Comparison of ENCODE assay signal across 8 cellular contexts in the genomic region with DNA sequence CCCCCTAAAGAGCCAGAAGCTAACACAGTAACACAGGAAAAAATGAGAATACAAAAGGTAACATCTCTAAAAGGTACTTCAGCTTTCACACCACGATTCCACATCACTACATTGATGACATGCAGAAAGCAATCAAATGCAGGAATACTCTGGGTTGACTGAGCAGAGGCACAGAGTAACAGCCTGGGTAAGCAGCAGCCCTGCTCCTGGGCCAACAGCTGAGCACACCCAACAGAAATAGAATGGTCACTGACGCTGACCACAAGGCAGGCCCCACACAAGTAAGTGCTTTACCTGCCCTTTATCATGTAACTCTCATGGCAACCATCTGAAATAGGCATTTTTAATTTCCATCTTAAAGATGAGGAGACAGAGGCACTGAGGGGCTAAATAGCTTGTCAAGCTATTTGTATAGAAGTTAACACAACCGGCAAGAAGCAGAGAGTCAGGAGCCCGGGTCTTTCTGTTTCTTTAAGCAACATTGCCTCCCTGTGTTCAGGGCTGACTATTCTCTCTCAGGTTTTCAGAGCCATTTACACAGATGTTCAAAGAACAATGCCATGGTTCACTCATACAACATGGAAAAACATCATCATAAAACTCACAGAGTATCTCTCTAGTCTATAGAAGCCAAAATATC.
DNase-seq lines count a peak whose midpoint lies in the region; ATAC-seq, FAIRE-seq and TF ChIP-seq lines count a peak whose summit lies in the region.

No MANE protein-coding gene starts in this region.

- peak; percentile 49 for TF ChIP-seq CTCF in BJ (IDR thresholded peaks at IDR 0.05; ENCODE audit: insufficient read depth, low read depth, low read length)
- TF ChIP-seq CTCF in Panc1 (IDR thresholded peaks at IDR 0.05), result peak; percentile 64
- peak; percentile 55 for TF ChIP-seq CTCF in brain microvascular endothelial cell (IDR thresholded peaks at IDR 0.05; ENCODE audit: low read depth, low read length, missing control alignments)
- TF ChIP-seq CTCF in HepG2 (CRISPR knock-in tag; IDR thresholded peaks at IDR 0.05), result peak; percentile 67
- TF ChIP-seq CTCF in upper lobe of right lung (IDR thresholded peaks at IDR 0.05), result peak; percentile 33

- peaks cover 14% of the 10 kb centered on the region for H3K4me1 ChIP-seq in Panc1 (ENCODE audit: control insufficient read depth, insufficient read depth, low read length)
- H3K4me1 ChIP-seq in HepG2 (ENCODE audit: insufficient read depth, low read length), result peaks cover 19% of the 10 kb centered on the region
- no peaks in the 10 kb centered on the region for H3K4me1 ChIP-seq in upper lobe of right lung

- H3K4me1 Mint-ChIP-seq in activated T-helper 2 cell treated with anti-CD3 and anti-CD28 coated beads, Interferon-gamma antibody, Interleukin-2, Interleukin-4, amounts not matched to agents 10 μg/mL and 5 μg/mL and 100 μg/mL, durations not matched to agents 14 hours and 24 hours and 36 hours (ENCODE audit: low read depth), result peaks cover 10% of the 10 kb centered on the region

- H3K27me3 ChIP-seq in BJ (ENCODE audit: control insufficient read depth, insufficient read depth, low read length), result no peaks in the 10 kb centered on the region
- H3K27me3 ChIP-seq in H7 (ENCODE audit: control insufficient read depth, insufficient read depth, low read length), result no peaks in the 10 kb centered on the region
- no peaks in the 10 kb centered on the region for H3K27me3 ChIP-seq in Panc1 (ENCODE audit: control insufficient read depth, insufficient read depth, low read length)
- no peaks in the 10 kb centered on the region for H3K27me3 ChIP-seq in brain microvascular endothelial cell (replicated peaks)
- no peaks in the 10 kb centered on the region for H3K27me3 ChIP-seq in HepG2 (ENCODE audit: control insufficient read depth in 1 of 2, insufficient read depth in 2 of 2, low read length in 2 of 2)
- no peaks in the 10 kb centered on the region for H3K27me3 ChIP-seq in upper lobe of right lung

- intact Hi-C loops in Panc1 (cut with micrococcal nuclease; ENCODE audit: unreplicated experiment), result loop anchor here (10.0 kb wide), 2 partner anchors 52 to 552 kb away; no protein-coding TSS in a partner anchor
- intact Hi-C loops in HepG2 (cut with micrococcal nuclease; ENCODE audit: unreplicated experiment), result loop anchor here (5.0 kb wide), 1 partner anchor 54 kb away; no protein-coding TSS in a partner anchor
- intact Hi-C loops in upper lobe of right lung (cut with DNase I), result no loop called here
- intact Hi-C loops in activated T-helper 2 cell treated with anti-CD3 and anti-CD28 coated beads, Interferon-gamma antibody, Interleukin-2, Interleukin-4, amounts not matched to agents 10 μg/mL and 5 μg/mL and 100 μg/mL, durations not matched to agents 14 hours and 24 hours and 36 hours (cut with micrococcal nuclease), result loop anchor here (1.0 to 5.0 kb wide), 2 partner anchors 64 to 527 kb away; no protein-coding TSS in a partner anchor

- POLR2A ChIA-PET in BJ (lab: Charles Lee) (no interaction called here), Panc1 (lab: Charles Lee) (no interaction called here), HepG2 (lab: Yijun Ruan, JAX) (interaction anchor here (0.8 to 1.5 kb wide), 3 partner anchors 49 to 56 kb away, joined by 3 to 10 read pairs (median 9); no protein-coding TSS in a partner anchor)

- no peaks in the 10 kb centered on the region for H4K20me1 ChIP-seq in HepG2 (ENCODE audit: insufficient read depth, low read length)

- no peak overlapping the region for H3K4me3 Mint-ChIP-seq in activated T-helper 2 cell treated with anti-CD3 and anti-CD28 coated beads, Interferon-gamma antibody, Interleukin-2, Interleukin-4, amounts not matched to agents 10 μg/mL and 5 μg/mL and 100 μg/mL, durations not matched to agents 14 hours and 24 hours and 36 hours (ENCODE audit: low read depth)

- TF ChIP-seq POLR2A in HepG2 (IDR thresholded peaks at IDR 0.05; ENCODE audit: insufficient read depth in 1 of 2, low read depth in 2 of 2, low read length in 2 of 2), result no peak

- TF ChIP-seq RAD21 in HepG2 (CRISPR knock-in tag; IDR thresholded peaks at IDR 0.05), result peak; percentile 66

- H3K27ac ChIP-seq in Panc1 (ENCODE audit: low read length) (peak overlapping the region; percentile 81), brain microvascular endothelial cell (no peak overlapping the region), HepG2 (ENCODE audit: extremely low read length, insufficient read depth, low read length) (no peak overlapping the region), upper lobe of right lung (no peak overlapping the region)

- H3K9me3 ChIP-seq in Panc1 (ENCODE audit: control insufficient read depth, insufficient read depth, low read depth, low read length), result no peaks in the 10 kb centered on the region
- no peaks in the 10 kb centered on the region for H3K9me3 ChIP-seq in HepG2 (ENCODE audit: low read length)
- no peaks in the 10 kb centered on the region for H3K9me3 ChIP-seq in upper lobe of right lung

- no peak overlapping the region for H3K9ac ChIP-seq in HepG2 (ENCODE audit: insufficient read depth, low read depth, low read length)

- TF ChIP-seq EP300 in HepG2 (IDR thresholded peaks at IDR 0.05; ENCODE audit: low read depth in 2 of 2, low read length in 2 of 2), result no peak
- no peak for TF ChIP-seq EP300 in HepG2 (CRISPR knock-in tag; IDR thresholded peaks at IDR 0.05; ENCODE audit: borderline replicate concordance)

- no peaks in the 10 kb centered on the region for H3K9me3 Mint-ChIP-seq in activated T-helper 2 cell treated with anti-CD3 and anti-CD28 coated beads, Interferon-gamma antibody, Interleukin-2, Interleukin-4, amounts not matched to agents 10 μg/mL and 5 μg/mL and 100 μg/mL, durations not matched to agents 14 hours and 24 hours and 36 hours

- no peak overlapping the region for H2AFZ ChIP-seq in HepG2 (ENCODE audit: low read length)

- H3K79me2 ChIP-seq in HepG2 (ENCODE audit: insufficient read depth, low read length), result no peaks in the 10 kb centered on the region

- CTCF ChIA-PET in BJ (lab: Yijun Ruan, JAX), result interaction anchor here (0.6 to 1.5 kb wide), 17 partner anchors 11 to 1054 kb away, joined by 3 to 9 read pairs (median 3); no protein-coding TSS in a partner anchor
- CTCF ChIA-PET in Panc1 (lab: Charles Lee), result interaction anchor here (0.6 to 1.6 kb wide), 5 partner anchors 10 to 861 kb away, joined by 3 to 14 read pairs (median 3); no protein-coding TSS in a partner anchor
- CTCF ChIA-PET in HepG2 (lab: Yijun Ruan, JAX; ENCODE audit: low intra/inter-chr PET ratio, low total read pairs), result interaction anchor here (1.0 kb wide), 1 partner anchor 575 kb away, joined by 3 read pairs; no protein-coding TSS in a partner anchor

- H3K36me3 Mint-ChIP-seq in activated T-helper 2 cell treated with anti-CD3 and anti-CD28 coated beads, Interferon-gamma antibody, Interleukin-2, Interleukin-4, amounts not matched to agents 10 μg/mL and 5 μg/mL and 100 μg/mL, durations not matched to agents 14 hours and 24 hours and 36 hours (ENCODE audit: low read depth), result no peaks in the 10 kb centered on the region

- no peak overlapping the region for H3K27ac Mint-ChIP-seq in activated T-helper 2 cell treated with anti-CD3 and anti-CD28 coated beads, Interferon-gamma antibody, Interleukin-2, Interleukin-4, amounts not matched to agents 10 μg/mL and 5 μg/mL and 100 μg/mL, durations not matched to agents 14 hours and 24 hours and 36 hours

- H3K36me3 ChIP-seq in BJ (ENCODE audit: control insufficient read depth, insufficient read depth, low read length) (no peaks in the 10 kb centered on the region), H7 (replicated peaks; ENCODE audit: control insufficient read depth, insufficient read depth, low read length) (no peaks in the 10 kb centered on the region), Panc1 (ENCODE audit: control insufficient read depth, insufficient read depth, low read length) (no peaks in the 10 kb centered on the region), brain microvascular endothelial cell (replicated peaks) (no peaks in the 10 kb centered on the region), HepG2 (replicated peaks in 1 of 2; ENCODE audit: control insufficient read depth in 1 of 2, insufficient read depth in 2 of 2, low read length in 2 of 2) (no peaks in the 10 kb centered on the region), upper lobe of right lung (no peaks in the 10 kb centered on the region)

- in situ Hi-C loops in Panc1 (cut with HindIII; ENCODE audit: low pct_unique_long_range_greater_than_20kb, low sequenced_read_pairs) (no loop called here), brain microvascular endothelial cell (cut with HindIII; ENCODE audit: low pct_ligation_motif_present, low sequenced_read_pairs) (no loop called here), HepG2 (cut with HindIII; ENCODE audit: extremely low pct_ligation_motif_present, low pct_unique_long_range_greater_than_20kb) (loop anchor here (25.0 kb wide), 1 partner anchor 864 kb away; no protein-coding TSS in a partner anchor)

- FAIRE-seq in HepG2 (lab: Jason Lieb, UNC), result peak; percentile 77

- H3K4me3 ChIP-seq in BJ (ENCODE audit: low read depth, low read length), result no peak overlapping the region
- no peak overlapping the region for H3K4me3 ChIP-seq in H7 (ENCODE audit: insufficient read depth, low read depth, low read length)
- H3K4me3 ChIP-seq in Panc1 (ENCODE audit: low read depth in 2 of 2, low read length in 2 of 2), result no peak overlapping the region
- H3K4me3 ChIP-seq in brain microvascular endothelial cell (ENCODE audit: low read depth, low read length), result no peak overlapping the region
- no peak overlapping the region for H3K4me3 ChIP-seq in HepG2 (replicated peaks in 1 of 3; ENCODE audit: insufficient read depth in 1 of 3, low read depth in 2 of 3, low read length in 3 of 3)
- H3K4me3 ChIP-seq in upper lobe of right lung, result no peak overlapping the region

- WGBS in HepG2 (ENCODE audit: low lambda C conversion rate), result 43% methylated on average over 2 of the region's 4 CpGs

- no peak overlapping the region for H3K4me2 ChIP-seq in HepG2 (ENCODE audit: low read depth, low read length)

- ATAC-seq in Panc1 (peak; percentile 98), HepG2 (peak; percentile 80), upper lobe of right lung (peak; percentile 73), GM18909 (IDR thresholded peaks at IDR 0.05; ENCODE audit: poor library complexity, unreplicated experiment) (no peak)

- DNase-seq in BJ (ENCODE audit: low read depth) (no peak), H7 (peak; percentile 22), Panc1 (ENCODE audit: low read depth, low spot score) (peak; percentile 57), brain microvascular endothelial cell (peak; percentile 56), HepG2 (ENCODE audit: low spot score) (peak; percentile 57), upper lobe of right lung (no peak)
- no peak for DNase-seq in activated T-helper 2 cell treated with anti-CD3 and anti-CD28 coated beads, Interferon-gamma antibody, Interleukin-2, Interleukin-4, amounts not matched to agents 10 μg/mL and 5 μg/mL and 100 μg/mL, durations not matched to agents 14 hours and 24 hours and 36 hours (ENCODE audit: low spot score)

- BruUV-seq in Panc1 (replicated peaks; lab: Mats Ljungman, UMichigan) (no TSS peak), HepG2 (replicated peaks; lab: Mats Ljungman, UMichigan) (no TSS peak)

- H3K27me3 Mint-ChIP-seq in activated T-helper 2 cell treated with anti-CD3 and anti-CD28 coated beads, Interferon-gamma antibody, Interleukin-2, Interleukin-4, amounts not matched to agents 10 μg/mL and 5 μg/mL and 100 μg/mL, durations not matched to agents 14 hours and 24 hours and 36 hours (ENCODE audit: low read depth), result peaks cover 5% of the 10 kb centered on the region

TF ChIP-seq in HepG2, 621 proteins besides CTCF, POLR2A, EP300 and RAD21 (continues in another document):
- peak; percentile 83 for TF ChIP-seq STAG1 (CRISPR knock-in tag; IDR thresholded peaks at IDR 0.05)

Comparison
In these comparisons a context has a peak if more than half of its experiments do, and no peak if none do; other contexts are left out.
1. DNase-seq: peak in H7 (single experiment), Panc1 (single experiment), brain microvascular endothelial cell (single experiment) and HepG2 (single experiment); none in BJ (single experiment), upper lobe of right lung (single experiment) and activated T-helper 2 cell treated with anti-CD3 and anti-CD28 coated beads, Interferon-gamma antibody, Interleukin-2, Interleukin-4, amounts not matched to agents 10 μg/mL and 5 μg/mL and 100 μg/mL, durations not matched to agents 14 hours and 24 hours and 36 hours (single experiment).
2. Peak in every context shown above with its lines, with median percentiles within 50 percentile points of each other: CTCF ChIP-seq.